Comparison of ENCODE assay signal across 20 cellular contexts in the genomic region with DNA sequence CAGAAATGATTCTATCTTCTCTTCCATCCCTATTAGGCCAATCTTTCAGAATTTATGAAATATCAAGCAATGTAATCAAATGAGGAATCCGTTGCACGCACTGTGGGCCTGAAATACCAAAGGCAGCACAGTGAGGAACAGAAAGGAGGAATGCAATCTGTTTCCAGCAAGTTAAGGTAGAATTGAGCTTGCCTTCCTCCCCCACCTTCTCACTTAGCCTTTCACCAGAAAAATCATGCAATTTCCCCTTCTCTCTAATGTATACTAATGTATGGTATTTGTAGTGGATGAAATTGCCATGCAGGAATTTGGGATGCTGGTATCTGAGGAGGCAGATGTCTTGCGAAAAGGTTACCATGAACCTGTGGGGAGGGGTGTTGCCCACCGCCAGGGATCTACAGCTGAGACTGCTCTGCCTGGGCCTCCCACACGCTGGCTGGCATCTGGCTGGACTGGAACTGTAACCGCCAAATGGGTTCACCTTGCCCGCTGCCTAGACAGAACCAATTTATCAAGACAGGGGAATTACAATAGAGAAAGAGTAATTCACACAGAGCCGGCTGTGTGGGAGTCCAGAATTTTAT.
DNase-seq lines count a peak whose midpoint lies in the region; ATAC-seq and TF ChIP-seq lines count a peak whose summit lies in the region.
"Had no signal": no experiment of that assay in that cellular context is flagged by ENCODE, and none has a peak within 500 bp of the region (broad histone marks: within the 10 kb centered on the region; RNA-seq: fewer than 3 reads in every experiment).

No MANE protein-coding gene starts in this region.

- H3K36me3 Mint-ChIP-seq in T-helper 2 cell treated with Interferon-gamma antibody and Interleukin-4, amounts not matched to agents 5 μg/mL and 100 μg/mL, for 36 hours (ENCODE audit: low read depth): peaks cover 3% of the 10 kb centered on the region
- H3K36me3 Mint-ChIP-seq in dendritic cell treated with granulocyte-macrophage colony-stimulating factor and Interleukin-4, amounts not matched to agents 40 ng/mL and 50 ng/mL, for 4 days (ENCODE audit: low read depth): peaks cover 5% of the 10 kb centered on the region
- no peaks in the 10 kb centered on the region for H3K36me3 Mint-ChIP-seq in stimulated activated memory B cell treated with anti-CD40 and anti-IgM and Interleukin-4, amounts not matched to agents 10 μg/mL and 1 μg/mL and 100 μg/mL, for 72 hours
- H3K36me3 Mint-ChIP-seq: natural killer cell had no signal

- H3K9me3 Mint-ChIP-seq in T-helper 2 cell treated with Interferon-gamma antibody and Interleukin-4, amounts not matched to agents 5 μg/mL and 100 μg/mL, for 36 hours: peaks cover 5% of the 10 kb centered on the region
- peaks cover 10% of the 10 kb centered on the region for H3K9me3 Mint-ChIP-seq in dendritic cell treated with granulocyte-macrophage colony-stimulating factor and Interleukin-4, amounts not matched to agents 40 ng/mL and 50 ng/mL, for 4 days
- H3K9me3 Mint-ChIP-seq in stimulated activated memory B cell treated with anti-CD40 and anti-IgM and Interleukin-4, amounts not matched to agents 10 μg/mL and 1 μg/mL and 100 μg/mL, for 72 hours: no peaks in the 10 kb centered on the region
- H3K9me3 Mint-ChIP-seq: activated T-cell treated with anti-CD3 and anti-CD28 coated beads, Interleukin-2, amount 50 U/mL, for 72 hours; natural killer cell had no signal

- H3K4me3 Mint-ChIP-seq in T-helper 2 cell treated with Interferon-gamma antibody and Interleukin-4, amounts not matched to agents 5 μg/mL and 100 μg/mL, for 36 hours: peak overlapping the region; percentile 45
- no peak overlapping the region for H3K4me3 Mint-ChIP-seq in dendritic cell treated with granulocyte-macrophage colony-stimulating factor and Interleukin-4, amounts not matched to agents 40 ng/mL and 50 ng/mL, for 4 days
- H3K4me3 Mint-ChIP-seq in stimulated activated memory B cell treated with anti-CD40 and anti-IgM and Interleukin-4, amounts not matched to agents 10 μg/mL and 1 μg/mL and 100 μg/mL, for 72 hours: no peak overlapping the region
- H3K4me3 Mint-ChIP-seq: natural killer cell had no signal

- H3K4me1 Mint-ChIP-seq in T-helper 2 cell treated with Interferon-gamma antibody and Interleukin-4, amounts not matched to agents 5 μg/mL and 100 μg/mL, for 36 hours (ENCODE audit: low read depth): peaks cover 65% of the 10 kb centered on the region
- peaks cover 58% of the 10 kb centered on the region for H3K4me1 Mint-ChIP-seq in dendritic cell treated with granulocyte-macrophage colony-stimulating factor and Interleukin-4, amounts not matched to agents 40 ng/mL and 50 ng/mL, for 4 days (ENCODE audit: low read depth)
- peaks cover 72% of the 10 kb centered on the region for H3K4me1 Mint-ChIP-seq in stimulated activated memory B cell treated with anti-CD40 and anti-IgM and Interleukin-4, amounts not matched to agents 10 μg/mL and 1 μg/mL and 100 μg/mL, for 72 hours

- TF ChIP-seq CTCF in BE2C (IDR thresholded peaks at IDR 0.05; ENCODE audit: low read depth, low read length): no peak

- no peak for ATAC-seq in stimulated activated memory B cell treated with anti-CD40 and anti-IgM and Interleukin-4, amounts not matched to agents 10 μg/mL and 1 μg/mL and 100 μg/mL, for 72 hours
- no peak for ATAC-seq in HG02759 (IDR thresholded peaks at IDR 0.05; ENCODE audit: unreplicated experiment)
- ATAC-seq: activated T-cell treated with anti-CD3 and anti-CD28 coated beads, Interleukin-2, amount 50 U/mL, for 72 hours had no signal

- intact Hi-C loops in dendritic cell treated with granulocyte-macrophage colony-stimulating factor and Interleukin-4, amounts not matched to agents 40 ng/mL and 50 ng/mL, for 4 days (cut with micrococcal nuclease): no loop called here

- H3K4me1 ChIP-seq in BE2C: peaks cover 17% of the 10 kb centered on the region
- H3K4me1 ChIP-seq: parathyroid adenoma, right lobe of liver had no signal

- H3K4me3 ChIP-seq in BE2C (ENCODE audit: low read depth, low read length): no peak overlapping the region
- H3K4me3 ChIP-seq: right lobe of liver had no signal

- DNase-seq in T-helper 2 cell treated with Interferon-gamma antibody and Interleukin-4, amounts not matched to agents 5 μg/mL and 100 μg/mL, for 36 hours (ENCODE audit: low spot score): no peak
- DNase-seq in T-helper 2 cell (no peak), NOMO-1 treated with DMSO at 0.1 percent for 48 hours (lab: John Stamatoyannopoulos, UW; ENCODE audit: unreplicated experiment) (peak; percentile 52), DMS79 (lab: John Stamatoyannopoulos, UW) (no peak), BE2C (no peak)
- DNase-seq: activated CD4-positive, alpha-beta T cell treated with anti-CD3 and anti-CD28 coated beads for 1 hour; activated naive CD4-positive, alpha-beta T cell treated with anti-CD3 and anti-CD28 coated beads, Interleukin-2, amount 50 U/mL, for 16 hours; activated T-cell treated with anti-CD3 and anti-CD28 coated beads, Interleukin-2, amount 50 U/mL, for 72 hours; aorta; dermis blood vessel endothelial cell; EL; glutamatergic neuron; mammary epithelial cell; natural killer cell; NCI-H187 treated with DMSO at 0.1 percent for 48 hours; right lobe of liver had no signal

- H3K27me3 Mint-ChIP-seq in T-helper 2 cell treated with Interferon-gamma antibody and Interleukin-4, amounts not matched to agents 5 μg/mL and 100 μg/mL, for 36 hours (ENCODE audit: low read depth): no peaks in the 10 kb centered on the region
- H3K27me3 Mint-ChIP-seq in dendritic cell treated with granulocyte-macrophage colony-stimulating factor and Interleukin-4, amounts not matched to agents 40 ng/mL and 50 ng/mL, for 4 days: no peaks in the 10 kb centered on the region
- no peaks in the 10 kb centered on the region for H3K27me3 Mint-ChIP-seq in stimulated activated memory B cell treated with anti-CD40 and anti-IgM and Interleukin-4, amounts not matched to agents 10 μg/mL and 1 μg/mL and 100 μg/mL, for 72 hours

- H3K9me3 ChIP-seq in BE2C: no peaks in the 10 kb centered on the region
- H3K9me3 ChIP-seq: right lobe of liver had no signal

- peak overlapping the region; percentile 81 for H3K27ac Mint-ChIP-seq in T-helper 2 cell treated with Interferon-gamma antibody and Interleukin-4, amounts not matched to agents 5 μg/mL and 100 μg/mL, for 36 hours
- H3K27ac Mint-ChIP-seq in dendritic cell treated with granulocyte-macrophage colony-stimulating factor and Interleukin-4, amounts not matched to agents 40 ng/mL and 50 ng/mL, for 4 days: peak overlapping the region; percentile 74
- H3K27ac Mint-ChIP-seq in stimulated activated memory B cell treated with anti-CD40 and anti-IgM and Interleukin-4, amounts not matched to agents 10 μg/mL and 1 μg/mL and 100 μg/mL, for 72 hours: peak overlapping the region; percentile 99
- H3K27ac Mint-ChIP-seq: activated T-cell treated with anti-CD3 and anti-CD28 coated beads, Interleukin-2, amount 50 U/mL, for 72 hours; natural killer cell had no signal

- no peaks in the 10 kb centered on the region for H3K27me3 ChIP-seq in BE2C
- H3K27me3 ChIP-seq: right lobe of liver had no signal

- no peaks in the 10 kb centered on the region for H3K36me3 ChIP-seq in BE2C
- H3K36me3 ChIP-seq: right lobe of liver had no signal
